14 cellular contexts compared by ENCODE assay signal in genomic region chr22:30399718-30400117, GRCh38.
"Had no signal": no experiment of that assay in that cellular context is flagged by ENCODE, and none has a peak within 500 bp of the region (broad histone marks: within the 10 kb centered on the region; RNA-seq: fewer than 3 reads in every experiment).

No MANE protein-coding gene starts in this region.

- ATAC-seq: activated CD8-positive, alpha-beta T cell treated with anti-CD3 and anti-CD28 coated beads for 36 hours; left lung had no signal

- DNase-seq: activated CD8-positive, alpha-beta memory T cell treated with anti-CD3 and anti-CD28 coated beads, Interleukin-2, amount 50 U/mL, for 48 hours; activated CD8-positive, alpha-beta T cell treated with anti-CD3 and anti-CD28 coated beads for 36 hours; activated naive CD4-positive, alpha-beta T cell treated with Interleukin-2 at 50 U/mL for 16 hours; adrenal gland; foreskin melanocyte; head of caudate nucleus; left lung; right cardiac atrium; stimulated activated CD4-positive, alpha-beta T cell treated with anti-CD3 and anti-CD28 coated beads, Interleukin-4, amount 100 ng/mL, for 24 hours; T1000 had no signal

- H3K4me3 ChIP-seq: adrenal gland, esophagus muscularis mucosa, left lung had no signal

- H3K27ac Mint-ChIP-seq: activated T-helper 1 cell treated with anti-CD3 and anti-CD28 coated beads, Interleukin-12 subunit alpha, Interleukin-12 subunit beta, Interleukin-2, Interleukin-4 antibody, amounts not matched to agents 30 ng/mL and 10 ng/mL and 1 ng/mL, durations not matched to agents 14 hours and 24 hours and 36 hours; dendritic cell treated with granulocyte-macrophage colony-stimulating factor and Interleukin-4, amounts not matched to agents 40 ng/mL and 50 ng/mL, for 4 days; stimulated activated naive CD8-positive, alpha-beta T cell treated with anti-CD3 and anti-CD28 coated beads, Interleukin-15, Interleukin-2, amounts not matched to agents 100 ng/mL and 50 ng/mL, for 24 hours had no signal

- H3K36me3 ChIP-seq: adrenal gland, esophagus muscularis mucosa, left lung had no signal

- H3K27me3 Mint-ChIP-seq: activated CD8-positive, alpha-beta T cell treated with anti-CD3 and anti-CD28 coated beads for 36 hours; stimulated activated naive CD8-positive, alpha-beta T cell treated with anti-CD3 and anti-CD28 coated beads, Interleukin-15, Interleukin-2, amounts not matched to agents 100 ng/mL and 50 ng/mL, for 24 hours had no signal

- H3K9me3 ChIP-seq: adrenal gland, esophagus muscularis mucosa, left lung had no signal

- H3K4me3 Mint-ChIP-seq: activated CD8-positive, alpha-beta T cell treated with anti-CD3 and anti-CD28 coated beads for 36 hours; dendritic cell treated with granulocyte-macrophage colony-stimulating factor and Interleukin-4, amounts not matched to agents 40 ng/mL and 50 ng/mL, for 4 days; stimulated activated naive CD8-positive, alpha-beta T cell treated with anti-CD3 and anti-CD28 coated beads, Interleukin-15, Interleukin-2, amounts not matched to agents 100 ng/mL and 50 ng/mL, for 24 hours had no signal

- H3K27me3 ChIP-seq: adrenal gland, esophagus muscularis mucosa had no signal

- H3K27ac ChIP-seq: left lung had no signal

- H3K9me3 Mint-ChIP-seq: activated CD8-positive, alpha-beta T cell treated with anti-CD3 and anti-CD28 coated beads for 36 hours; activated T-helper 1 cell treated with anti-CD3 and anti-CD28 coated beads, Interleukin-12 subunit alpha, Interleukin-12 subunit beta, Interleukin-2, Interleukin-4 antibody, amounts not matched to agents 30 ng/mL and 10 ng/mL and 1 ng/mL, durations not matched to agents 14 hours and 24 hours and 36 hours; dendritic cell treated with granulocyte-macrophage colony-stimulating factor and Interleukin-4, amounts not matched to agents 40 ng/mL and 50 ng/mL, for 4 days; stimulated activated naive CD8-positive, alpha-beta T cell treated with anti-CD3 and anti-CD28 coated beads, Interleukin-15, Interleukin-2, amounts not matched to agents 100 ng/mL and 50 ng/mL, for 24 hours had no signal
